ENCODE assay signal across 18 cellular contexts in genomic region chr15:41869770-41870688, GRCh38. TPM values are rescaled to one million over a fixed set of nuclear protein-coding genes. Genes with fewer than 3 reads are reported as not detected.
DNase-seq lines count a peak whose midpoint lies in the region; ATAC-seq, FAIRE-seq and TF ChIP-seq lines count a peak whose summit lies in the region.
"Had no signal": no experiment of that assay in that cellular context is flagged by ENCODE, and none has a peak within 500 bp of the region (broad histone marks: within the 10 kb centered on the region; RNA-seq: fewer than 3 reads in every experiment).

No MANE protein-coding gene starts in this region.

- H3K4me1 Mint-ChIP-seq in CD4-positive, alpha-beta memory T cell: peaks cover 8 to 10% (median 9%) of the 10 kb centered on the region in 4 donors
- H3K4me1 Mint-ChIP-seq in GM23338 (peaks cover under 1% of the 10 kb centered on the region; the same call in 2 of the 3 replicates), MCF 10A (ENCODE audit: insufficient read depth, unreplicated experiment) (peaks cover 18% of the 10 kb centered on the region)
- peaks cover 18% of the 10 kb centered on the region for H3K4me1 Mint-ChIP-seq in activated T-helper 1 cell treated with anti-CD3 and anti-CD28 coated beads, Interleukin-12 subunit alpha, Interleukin-12 subunit beta, Interleukin-2, Interleukin-4 antibody, amounts not matched to agents 30 ng/mL and 10 ng/mL and 1 ng/mL, durations not matched to agents 14 hours and 24 hours and 36 hours (ENCODE audit: low read depth)

- intact Hi-C loops in CD4-positive, alpha-beta memory T cell (cut with micrococcal nuclease): loop anchor here (1.0 kb wide), 1 partner anchor 102 kb away; the partner anchor contains the start of gene EHD4
- intact Hi-C loops in activated T-helper 1 cell treated with anti-CD3 and anti-CD28 coated beads, Interleukin-12 subunit alpha, Interleukin-12 subunit beta, Interleukin-2, Interleukin-4 antibody, amounts not matched to agents 30 ng/mL and 10 ng/mL and 1 ng/mL, durations not matched to agents 14 hours and 24 hours and 36 hours (cut with micrococcal nuclease): no loop called here
- intact Hi-C loops in MCF 10A (cut with micrococcal nuclease): no loop called here

- no peaks in the 10 kb centered on the region for H3K36me3 Mint-ChIP-seq in CD4-positive, alpha-beta memory T cell
- H3K36me3 Mint-ChIP-seq in GM23338 (ENCODE audit: low read depth): no peaks in the 10 kb centered on the region; the same call in 2 of the 3 replicates
- H3K36me3 Mint-ChIP-seq in activated T-helper 1 cell treated with anti-CD3 and anti-CD28 coated beads, Interleukin-12 subunit alpha, Interleukin-12 subunit beta, Interleukin-2, Interleukin-4 antibody, amounts not matched to agents 30 ng/mL and 10 ng/mL and 1 ng/mL, durations not matched to agents 14 hours and 24 hours and 36 hours (ENCODE audit: low read depth): peaks cover 4% of the 10 kb centered on the region
- H3K36me3 Mint-ChIP-seq in MCF 10A (ENCODE audit: insufficient read depth, unreplicated experiment): no peaks in the 10 kb centered on the region
- H3K36me3 Mint-ChIP-seq: stimulated activated naive B cell treated with anti-CD40 and anti-IgM and Interleukin-4, amounts not matched to agents 10 μg/mL and 1 μg/mL and 100 μg/mL, for 72 hours had no signal

- H3K36me3 ChIP-seq in CD4-positive, alpha-beta memory T cell (ENCODE audit: insufficient read depth, low read length): no peaks in the 10 kb centered on the region
- no peaks in the 10 kb centered on the region for H3K36me3 ChIP-seq in GM23338 (ENCODE audit: insufficient read depth)
- H3K36me3 ChIP-seq in keratinocyte (ENCODE audit: control insufficient read depth in 2 of 2, extremely low read depth in 1 of 2, insufficient read depth in 2 of 2, low read length in 2 of 2): no peaks in the 10 kb centered on the region
- H3K36me3 ChIP-seq: neutrophil had no signal

- H3K27ac Mint-ChIP-seq in CD4-positive, alpha-beta memory T cell: peak overlapping the region; percentile 13 to 98 (median 96)
- H3K27ac Mint-ChIP-seq in GM23338 (no peak overlapping the region), MCF 10A (ENCODE audit: low read depth, unreplicated experiment) (no peak overlapping the region)
- H3K27ac Mint-ChIP-seq in activated T-helper 1 cell treated with anti-CD3 and anti-CD28 coated beads, Interleukin-12 subunit alpha, Interleukin-12 subunit beta, Interleukin-2, Interleukin-4 antibody, amounts not matched to agents 30 ng/mL and 10 ng/mL and 1 ng/mL, durations not matched to agents 14 hours and 24 hours and 36 hours: peak overlapping the region; percentile 83
- H3K27ac Mint-ChIP-seq: stimulated activated naive B cell treated with anti-CD40 and anti-IgM and Interleukin-4, amounts not matched to agents 10 μg/mL and 1 μg/mL and 100 μg/mL, for 72 hours had no signal

- H2AFZ ChIP-seq in GM23338 (no peak overlapping the region), keratinocyte (ENCODE audit: control insufficient read depth, low read length) (no peak overlapping the region)

- H3K9me3 ChIP-seq in CD4-positive, alpha-beta memory T cell (ENCODE audit: control insufficient read depth in 1 of 2, low read length in 2 of 2): no peaks in the 10 kb centered on the region
- no peaks in the 10 kb centered on the region for H3K9me3 ChIP-seq in keratinocyte (ENCODE audit: control insufficient read depth, low read depth, low read length)
- H3K9me3 ChIP-seq: body of pancreas, neutrophil had no signal

- H3K4me1 ChIP-seq in CD4-positive, alpha-beta memory T cell (ENCODE audit: insufficient read depth, low read length): peaks cover 11% of the 10 kb centered on the region
- no peaks in the 10 kb centered on the region for H3K4me1 ChIP-seq in GM23338 (ENCODE audit: insufficient read depth)
- peaks cover 20% of the 10 kb centered on the region for H3K4me1 ChIP-seq in keratinocyte (ENCODE audit: control insufficient read depth, extremely low read depth, insufficient read depth, low read length)
- H3K4me1 ChIP-seq: body of pancreas had no signal

- H3K79me2 ChIP-seq in GM23338 (replicated peaks; ENCODE audit: insufficient read depth): no peaks in the 10 kb centered on the region
- H3K79me2 ChIP-seq in keratinocyte (ENCODE audit: control insufficient read depth, insufficient read depth, low read length): no peaks in the 10 kb centered on the region

- H3K4me2 ChIP-seq in GM23338 (no peak overlapping the region), keratinocyte (ENCODE audit: control insufficient read depth, extremely low read depth, insufficient read depth, low read depth, low read length) (no peak overlapping the region)

- H3K9me1 ChIP-seq in keratinocyte (ENCODE audit: control insufficient read depth, extremely low read depth, insufficient read depth, low read length): no peaks in the 10 kb centered on the region

- DNase-seq in CD4-positive, alpha-beta memory T cell: no peak
- no peak for DNase-seq in GM23338 (ENCODE audit: low spot score)
- DNase-seq in activated T-helper 1 cell treated with anti-CD3 and anti-CD28 coated beads, Interleukin-12 subunit alpha, Interleukin-12 subunit beta, Interleukin-2, Interleukin-4 antibody, amounts not matched to agents 30 ng/mL and 10 ng/mL and 1 ng/mL, durations not matched to agents 14 hours and 24 hours and 36 hours (ENCODE audit: low spot score): no peak
- DNase-seq in keratinocyte (ENCODE audit: low read depth, low spot score): no peak
- DNase-seq in NK-92 (lab: John Stamatoyannopoulos, UW; ENCODE audit: unreplicated experiment): no peak
- no peak for DNase-seq in MCF 10A (ENCODE audit: unreplicated experiment)
- no peak for DNase-seq in GM13976 (ENCODE audit: low spot score)
- DNase-seq: AML-193; body of pancreas; GDM1; NCI-H1436 treated with DMSO at 0.1 percent for 48 hours; NCI-H2171 treated with DMSO at 0.1 percent for 48 hours; OCI-M1; stimulated activated naive B cell treated with anti-CD40 and anti-IgM and Interleukin-4, amounts not matched to agents 10 μg/mL and 1 μg/mL and 100 μg/mL, for 72 hours had no signal

- no peaks in the 10 kb centered on the region for H3K27me3 ChIP-seq in CD4-positive, alpha-beta memory T cell (ENCODE audit: insufficient read depth, low read length)
- H3K27me3 ChIP-seq in GM23338 (ENCODE audit: insufficient read depth) (no peaks in the 10 kb centered on the region), keratinocyte (ENCODE audit: control insufficient read depth, extremely low read depth, insufficient read depth, low read length) (peaks cover 8% of the 10 kb centered on the region)
- H3K27me3 ChIP-seq: body of pancreas, neutrophil had no signal

- dilution Hi-C loops in keratinocyte (cut with MboI; ENCODE audit: extremely low pct_ligation_motif_present, low sequenced_read_pairs): no loop called here

- in situ Hi-C loops in GM13976 (cut with MboI; ENCODE audit: low sequenced_read_pairs, unreplicated experiment): no loop called here

- ATAC-seq in GM23338: peak; percentile 15; the same call in 2 of the 3 replicates
- ATAC-seq in HG02610 (IDR thresholded peaks at IDR 0.05; ENCODE audit: unreplicated experiment): no peak
- ATAC-seq: body of pancreas; stimulated activated naive B cell treated with anti-CD40 and anti-IgM and Interleukin-4, amounts not matched to agents 10 μg/mL and 1 μg/mL and 100 μg/mL, for 72 hours had no signal

- POLR2A ChIA-PET in CD4-positive, alpha-beta memory T cell (lab: Charles Lee; ENCODE audit: partially characterized antibody): interaction anchor here (0.9 to 1.6 kb wide), 4 partner anchors 12 to 67 kb away, joined by 3 to 6 read pairs (median 4); partner anchors contain the start of gene SPTBN5
- POLR2A ChIA-PET in MCF 10A (lab: Yijun Ruan, JAX): interaction anchor here (0.6 kb wide), 1 partner anchor 43 kb away, joined by 3 read pairs; no protein-coding TSS in a partner anchor

- H3K9me2 ChIP-seq in GM23338 (ENCODE audit: insufficient read depth): no peaks in the 10 kb centered on the region

- no peaks in the 10 kb centered on the region for H3F3A ChIP-seq in GM23338 (replicated peaks; ENCODE audit: low read depth)

- peak overlapping the region in 7 of 8 donors; percentile 12 to 82 (median 64) for H3K4me3 Mint-ChIP-seq in CD4-positive, alpha-beta memory T cell
- H3K4me3 Mint-ChIP-seq in GM23338 (no peak overlapping the region), MCF 10A (ENCODE audit: unreplicated experiment) (no peak overlapping the region)
- H3K4me3 Mint-ChIP-seq in activated T-helper 1 cell treated with anti-CD3 and anti-CD28 coated beads, Interleukin-12 subunit alpha, Interleukin-12 subunit beta, Interleukin-2, Interleukin-4 antibody, amounts not matched to agents 30 ng/mL and 10 ng/mL and 1 ng/mL, durations not matched to agents 14 hours and 24 hours and 36 hours: peak overlapping the region; percentile 13
- H3K4me3 Mint-ChIP-seq: stimulated activated naive B cell treated with anti-CD40 and anti-IgM and Interleukin-4, amounts not matched to agents 10 μg/mL and 1 μg/mL and 100 μg/mL, for 72 hours had no signal

- H3K27ac ChIP-seq in CD4-positive, alpha-beta memory T cell (ENCODE audit: low read depth, low read length): no peak overlapping the region
- H3K27ac ChIP-seq in GM23338 (ENCODE audit: low read depth) (no peak overlapping the region), keratinocyte (ENCODE audit: control insufficient read depth, insufficient read depth, low read length) (no peak overlapping the region)
- H3K27ac ChIP-seq: body of pancreas, coronary artery, neutrophil had no signal

- CTCF ChIA-PET in CD4-positive, alpha-beta memory T cell (lab: Charles Lee; ENCODE audit: partially characterized antibody): interaction anchor here (0.9 to 2.2 kb wide), 8 partner anchors 9 to 96 kb away, joined by 3 to 10 read pairs (median 5); partner anchors contain the start of gene MAPKBP1
- CTCF ChIA-PET in MCF 10A (lab: Yijun Ruan, JAX): interaction anchor here (0.6 kb wide), 1 partner anchor 929 kb away, joined by 4 read pairs; no protein-coding TSS in a partner anchor

- H4K20me1 ChIP-seq in GM23338 (replicated peaks; ENCODE audit: insufficient read depth) (no peaks in the 10 kb centered on the region), keratinocyte (ENCODE audit: control insufficient read depth, extremely low read depth, insufficient read depth, low read length) (no peaks in the 10 kb centered on the region)

- peak; percentile 62 for FAIRE-seq in keratinocyte (lab: Jason Lieb, UNC)
- FAIRE-seq: D721Med had no signal

- TF ChIP-seq CTCF in GM23338 (conservative IDR thresholded peaks at IDR 0.05; ENCODE audit: low read depth in 2 of 2) (no peak), keratinocyte (optimal IDR thresholded peaks at IDR 0.05 in 1 of 3, IDR thresholded peaks at IDR 0.05 in 1 of 3, conservative IDR thresholded peaks at IDR 0.05 in 1 of 3; ENCODE audit: extremely low read depth in 1 of 3, insufficient read depth in 2 of 3, low read length in 3 of 3) (no peak), MCF 10A (IDR thresholded peaks at IDR 0.05; ENCODE audit: unreplicated experiment) (no peak), GM13976 (IDR thresholded peaks at IDR 0.05; ENCODE audit: borderline replicate concordance, control extremely low read depth, extremely low read depth, insufficient read depth, missing control alignments) (no peak)

- no peak overlapping the region for H3K4me3 ChIP-seq in CD4-positive, alpha-beta memory T cell (ENCODE audit: low read length in 2 of 2)
- H3K4me3 ChIP-seq in GM23338: no peak overlapping the region
- H3K4me3 ChIP-seq in keratinocyte (ENCODE audit: control insufficient read depth in 2 of 3, extremely low read depth in 1 of 3, insufficient read depth in 2 of 3, low read depth in 1 of 3, low read length in 3 of 3): no peak overlapping the region
- H3K4me3 ChIP-seq: body of pancreas, coronary artery had no signal

- no peaks in the 10 kb centered on the region for H3K27me3 Mint-ChIP-seq in CD4-positive, alpha-beta memory T cell
- H3K27me3 Mint-ChIP-seq in GM23338 (ENCODE audit: insufficient read depth, low read depth, poor library complexity) (peaks cover 15% of the 10 kb centered on the region), MCF 10A (ENCODE audit: insufficient read depth, unreplicated experiment) (no peaks in the 10 kb centered on the region)
- H3K27me3 Mint-ChIP-seq in activated T-helper 1 cell treated with anti-CD3 and anti-CD28 coated beads, Interleukin-12 subunit alpha, Interleukin-12 subunit beta, Interleukin-2, Interleukin-4 antibody, amounts not matched to agents 30 ng/mL and 10 ng/mL and 1 ng/mL, durations not matched to agents 14 hours and 24 hours and 36 hours (ENCODE audit: insufficient read depth): peaks cover 2% of the 10 kb centered on the region

- BruUV-seq in MCF 10A (replicated peaks; lab: Mats Ljungman, UMichigan): no TSS peak

- no peak overlapping the region for H3K9ac ChIP-seq in keratinocyte (ENCODE audit: control insufficient read depth, extremely low read depth, insufficient read depth, low read length)

- H3K9me3 Mint-ChIP-seq in CD4-positive, alpha-beta memory T cell: peaks cover 0 to 2% (median 0%) of the 10 kb centered on the region in 8 donors
- H3K9me3 Mint-ChIP-seq in GM23338 (no peaks in the 10 kb centered on the region), MCF 10A (ENCODE audit: unreplicated experiment) (no peaks in the 10 kb centered on the region)
- H3K9me3 Mint-ChIP-seq in activated T-helper 1 cell treated with anti-CD3 and anti-CD28 coated beads, Interleukin-12 subunit alpha, Interleukin-12 subunit beta, Interleukin-2, Interleukin-4 antibody, amounts not matched to agents 30 ng/mL and 10 ng/mL and 1 ng/mL, durations not matched to agents 14 hours and 24 hours and 36 hours: no peaks in the 10 kb centered on the region
- H3K9me3 Mint-ChIP-seq: stimulated activated naive B cell treated with anti-CD40 and anti-IgM and Interleukin-4, amounts not matched to agents 10 μg/mL and 1 μg/mL and 100 μg/mL, for 72 hours had no signal

RNA-seq across cellular contexts. Expression of gene SPTBN5, which starts 23.8 kb away (rescaled TPM):
- total RNA-seq in CD4-positive, alpha-beta memory T cell: 1 to 10 TPM; 2.4 to 2.7 TPM
- under 1 TPM in 1 of 2 donors, not detected in 1; 0.03 TPM for polyA plus RNA-seq in CD4-positive, alpha-beta memory T cell
- 1.0 and 1.1 TPM in 2 replicates for total RNA-seq in GM23338 (2014; rRNA removed; shearing (Covaris generic))
- polyA plus RNA-seq in GM23338 (2016; fragmentation: Nextera tagmentation; extraction: Ambion mirVana): 0.31 and 0.57 TPM in 2 replicates
- 1.2 and 1.9 TPM in 2 replicates for total RNA-seq in activated T-helper 1 cell treated with anti-CD3 and anti-CD28 coated beads, Interleukin-12 subunit alpha, Interleukin-12 subunit beta, Interleukin-2, Interleukin-4 antibody, amounts not matched to agents 30 ng/mL and 10 ng/mL and 1 ng/mL, durations not matched to agents 14 hours and 24 hours and 36 hours
- polyA plus RNA-seq in keratinocyte: 0.61 to 1.1 TPM (median 0.66 TPM) in 3 replicates
- polyA plus RNA-seq in keratinocyte (2011; ENCODE audit: low read depth): 0.46 TPM
- polyA plus RNA-seq in keratinocyte (2011; cell fraction: cytosol; rRNA removed): 0.14 and 0.22 TPM in 2 replicates
- polyA plus RNA-seq in keratinocyte (2011; cell fraction: nucleus; rRNA removed): 3.0 and 3.3 TPM in 2 replicates
- 0.64 and 1.9 TPM in 2 replicates for polyA plus RNA-seq in keratinocyte (2012; ENCODE audit: low replicate concordance)
- polyA minus RNA-seq in keratinocyte: 0.13 to 1.1 TPM (median 0.36 TPM) in 3 replicates
- not detected for polyA minus RNA-seq in keratinocyte (2011; cell fraction: cytosol; rRNA and poly(A)+ RNA removed)
- polyA minus RNA-seq in keratinocyte (2011; cell fraction: nucleus; rRNA and poly(A)+ RNA removed): 0.62 and 1.4 TPM in 2 replicates
- 1.1 TPM in 2 replicates for total RNA-seq in MCF 10A (2022)

RNA-seq across cellular contexts. Expression of gene PLA2G4B, which starts 31.4 kb away (rescaled TPM):
- total RNA-seq in CD4-positive, alpha-beta memory T cell: 10 to 100 TPM; 64.5 to 64.9 TPM
- 1 to 10 TPM; 1.5 to 2.8 TPM for polyA plus RNA-seq in CD4-positive, alpha-beta memory T cell
- total RNA-seq in GM23338 (2014; rRNA removed; shearing (Covaris generic)): 3.4 and 4.4 TPM in 2 replicates
- polyA plus RNA-seq in GM23338 (2016; fragmentation: Nextera tagmentation; extraction: Ambion mirVana): 9.5 and 9.6 TPM in 2 replicates
- total RNA-seq in activated T-helper 1 cell treated with anti-CD3 and anti-CD28 coated beads, Interleukin-12 subunit alpha, Interleukin-12 subunit beta, Interleukin-2, Interleukin-4 antibody, amounts not matched to agents 30 ng/mL and 10 ng/mL and 1 ng/mL, durations not matched to agents 14 hours and 24 hours and 36 hours: 6.0 and 6.7 TPM in 2 replicates
- polyA plus RNA-seq in keratinocyte: 3.9 to 9.8 TPM (median 8.6 TPM) in 3 replicates
- 16.9 TPM for polyA plus RNA-seq in keratinocyte (2011; ENCODE audit: low read depth)
- 1.2 and 1.3 TPM in 2 replicates for polyA plus RNA-seq in keratinocyte (2011; cell fraction: cytosol; rRNA removed)
- 14.1 TPM in 2 replicates for polyA plus RNA-seq in keratinocyte (2011; cell fraction: nucleus; rRNA removed)
- 1.9 and 50.8 TPM in 2 replicates for polyA plus RNA-seq in keratinocyte (2012; ENCODE audit: low replicate concordance)
- 0.92 to 6.6 TPM (median 6.6 TPM) in 3 replicates for polyA minus RNA-seq in keratinocyte
- 2.1 TPM for polyA minus RNA-seq in keratinocyte (2011; cell fraction: cytosol; rRNA and poly(A)+ RNA removed)
- 7.7 and 8.4 TPM in 2 replicates for polyA minus RNA-seq in keratinocyte (2011; cell fraction: nucleus; rRNA and poly(A)+ RNA removed)
- total RNA-seq in MCF 10A (2022): 3.8 and 5.0 TPM in 2 replicates

RNA-seq across cellular contexts. Expression of gene JMJD7, which starts 42.1 kb away (rescaled TPM):
- 10 to 100 TPM; 75.0 to 78.5 TPM for total RNA-seq in CD4-positive, alpha-beta memory T cell
- 10 to 100 TPM; 18.7 to 28.0 TPM for polyA plus RNA-seq in CD4-positive, alpha-beta memory T cell
- total RNA-seq in GM23338 (2014; rRNA removed; shearing (Covaris generic)): 8.5 and 13.8 TPM in 2 replicates
- polyA plus RNA-seq in GM23338 (2016; fragmentation: Nextera tagmentation; extraction: Ambion mirVana): 8.2 and 9.2 TPM in 2 replicates
- 14.2 and 17.8 TPM in 2 replicates for total RNA-seq in activated T-helper 1 cell treated with anti-CD3 and anti-CD28 coated beads, Interleukin-12 subunit alpha, Interleukin-12 subunit beta, Interleukin-2, Interleukin-4 antibody, amounts not matched to agents 30 ng/mL and 10 ng/mL and 1 ng/mL, durations not matched to agents 14 hours and 24 hours and 36 hours
- 7.8 to 8.2 TPM (median 7.8 TPM) in 3 replicates for polyA plus RNA-seq in keratinocyte
- 7.2 TPM for polyA plus RNA-seq in keratinocyte (2011; ENCODE audit: low read depth)
- 3.0 and 5.2 TPM in 2 replicates for polyA plus RNA-seq in keratinocyte (2011; cell fraction: cytosol; rRNA removed)
- polyA plus RNA-seq in keratinocyte (2011; cell fraction: nucleus; rRNA removed): 2.9 and 5.3 TPM in 2 replicates
- 9.4 and 11.9 TPM in 2 replicates for polyA plus RNA-seq in keratinocyte (2012; ENCODE audit: low replicate concordance)
- 2.1 to 5.8 TPM (median 3.3 TPM) in 3 replicates for polyA minus RNA-seq in keratinocyte
- polyA minus RNA-seq in keratinocyte (2011; cell fraction: cytosol; rRNA and poly(A)+ RNA removed): 5.2 TPM
- polyA minus RNA-seq in keratinocyte (2011; cell fraction: nucleus; rRNA and poly(A)+ RNA removed): 1.8 TPM in 1 of 2 replicates, not detected in the other
- 9.2 and 13.3 TPM in 2 replicates for total RNA-seq in MCF 10A (2022)

Comparison
In these comparisons a context has a peak if more than half of its experiments do, and no peak if none do; other contexts are left out.
1. H3K27ac Mint-ChIP-seq: peak in CD4-positive, alpha-beta memory T cell (7 of 7) and activated T-helper 1 cell treated with anti-CD3 and anti-CD28 coated beads, Interleukin-12 subunit alpha, Interleukin-12 subunit beta, Interleukin-2, Interleukin-4 antibody, amounts not matched to agents 30 ng/mL and 10 ng/mL and 1 ng/mL, durations not matched to agents 14 hours and 24 hours and 36 hours (single experiment); none in GM23338 (single experiment) and MCF 10A (single experiment).
2. H3K4me3 Mint-ChIP-seq: peak in CD4-positive, alpha-beta memory T cell (7 of 8) and activated T-helper 1 cell treated with anti-CD3 and anti-CD28 coated beads, Interleukin-12 subunit alpha, Interleukin-12 subunit beta, Interleukin-2, Interleukin-4 antibody, amounts not matched to agents 30 ng/mL and 10 ng/mL and 1 ng/mL, durations not matched to agents 14 hours and 24 hours and 36 hours (single experiment); none in GM23338 (single experiment) and MCF 10A (single experiment).